Comparison of ENCODE assay signal across 16 cellular contexts in the genomic region with DNA sequence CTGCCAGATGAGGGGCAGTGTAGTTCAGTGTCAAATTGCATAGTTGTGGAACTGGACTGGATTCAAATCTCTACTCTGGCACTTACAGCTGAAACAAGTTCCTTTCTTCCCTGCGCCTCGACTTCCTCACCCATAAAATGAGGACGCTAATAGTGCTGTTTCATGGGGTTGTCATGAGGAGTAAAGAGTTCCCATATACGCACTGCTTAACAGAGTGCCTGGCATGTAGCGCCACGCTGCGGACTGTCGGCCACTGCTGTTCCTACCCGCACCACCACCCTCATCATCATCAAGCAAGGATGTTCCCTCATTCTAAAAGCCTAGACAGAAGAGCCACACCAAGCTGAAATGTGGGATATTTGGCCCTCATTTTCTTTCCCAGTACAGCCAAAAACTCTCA.
DNase-seq lines count a peak whose midpoint lies in the region; ATAC-seq and TF ChIP-seq lines count a peak whose summit lies in the region.
"Had no signal": no experiment of that assay in that cellular context is flagged by ENCODE, and none has a peak within 500 bp of the region (broad histone marks: within the 10 kb centered on the region; RNA-seq: fewer than 3 reads in every experiment).

No MANE protein-coding gene starts in this region.

- H3K56ac ChIP-seq in H9 (ENCODE audit: insufficient read length, low read depth, low read length), result no peak overlapping the region

- H4K20me1 ChIP-seq in H9 (ENCODE audit: control insufficient read depth, insufficient read depth, insufficient read length), result no peaks in the 10 kb centered on the region

- no peaks in the 10 kb centered on the region for H3K23me2 ChIP-seq in H9 (ENCODE audit: insufficient read length, low read depth, low read length, poor library complexity, severe bottlenecking)

- H3K9me3 ChIP-seq in H9 (ENCODE audit: control insufficient read depth, low read depth, low read length), result no peaks in the 10 kb centered on the region
- H3K9me3 ChIP-seq: A549 had no signal

- CTCF ChIA-PET in activated CD4-positive, alpha-beta T cell treated with anti-CD3 and anti-CD28 coated beads, Interleukin-2, amount 10 ng/mL, durations not matched to agents 7 days and 5 days (lab: Charles Lee), result no interaction called here

- H2BK12ac ChIP-seq in H9 (ENCODE audit: insufficient read length, low read depth, low read length), result no peak overlapping the region

- POLR2A ChIA-PET in activated CD4-positive, alpha-beta T cell treated with anti-CD3 and anti-CD28 coated beads, Interleukin-2, amount 10 ng/mL, durations not matched to agents 7 days and 5 days (lab: Charles Lee), result no interaction called here

- no peaks in the 10 kb centered on the region for H3K27me3 Mint-ChIP-seq in activated CD4-positive, alpha-beta T cell treated with anti-CD3 and anti-CD28 coated beads, Interleukin-2, amount 10 ng/mL, durations not matched to agents 7 days and 5 days
- peaks cover 19% of the 10 kb centered on the region for H3K27me3 Mint-ChIP-seq in H9 (ENCODE audit: low read depth)

- H3K14ac ChIP-seq in H9 (ENCODE audit: insufficient read depth, low read length), result no peak overlapping the region; the same call in 1 of the 2 replicates

- no CpG with 5 or more reads among the region's 9 CpGs for WGBS in H9 (ENCODE audit: extremely low coverage, insufficient read length, low lambda C conversion rate)

- no peak overlapping the region for H3K4me3 Mint-ChIP-seq in activated CD4-positive, alpha-beta T cell treated with anti-CD3 and anti-CD28 coated beads, Interleukin-2, amount 10 ng/mL, durations not matched to agents 7 days and 5 days
- H3K4me3 Mint-ChIP-seq in H9, result no peak overlapping the region
- H3K4me3 Mint-ChIP-seq: CD4-positive, alpha-beta T cell; stimulated activated naive CD8-positive, alpha-beta T cell treated with anti-CD3 and anti-CD28 coated beads, Interleukin-15, Interleukin-2, amounts not matched to agents 100 ng/mL and 50 ng/mL, for 24 hours had no signal

- intact Hi-C loops in left cardiac atrium (cut with DNase I), result no loop called here

- no peak overlapping the region for H3K4me2 ChIP-seq in H9 (ENCODE audit: insufficient read depth, insufficient read length, low read length)
- H3K4me2 ChIP-seq: A549, KMS-11 had no signal

- H3K18ac ChIP-seq in H9 (ENCODE audit: insufficient read length, low read depth, low read length), result no peak overlapping the region

- no peak overlapping the region for H2AK5ac ChIP-seq in H9 (ENCODE audit: insufficient read length, low read length)

- H3K27ac Mint-ChIP-seq in activated CD4-positive, alpha-beta T cell treated with anti-CD3 and anti-CD28 coated beads, Interleukin-2, amount 10 ng/mL, durations not matched to agents 7 days and 5 days, result peak overlapping the region; percentile 78
- H3K27ac Mint-ChIP-seq in H9, result no peak overlapping the region
- H3K27ac Mint-ChIP-seq: CD4-positive, alpha-beta T cell; stimulated activated naive CD8-positive, alpha-beta T cell treated with anti-CD3 and anti-CD28 coated beads, Interleukin-15, Interleukin-2, amounts not matched to agents 100 ng/mL and 50 ng/mL, for 24 hours had no signal

- no peak overlapping the region for H3K27ac ChIP-seq in H9 (ENCODE audit: insufficient read length, low read depth, low read length)
- H3K27ac ChIP-seq: A549, KMS-11 had no signal

- no peak overlapping the region for H3T11ph ChIP-seq in H9 (ENCODE audit: low read length)

- no peak overlapping the region for H2BK20ac ChIP-seq in H9 (ENCODE audit: low read depth, low read length, poor library complexity, severe bottlenecking)

- peak; percentile 35 to 53 for ATAC-seq in left cardiac atrium
- ATAC-seq: A549, left colon had no signal

- no peak overlapping the region for H2BK15ac ChIP-seq in H9 (ENCODE audit: low read depth, low read length)

- DNase-seq in activated CD4-positive, alpha-beta T cell treated with anti-CD3 and anti-CD28 coated beads, Interleukin-2, amount 10 ng/mL, durations not matched to agents 7 days and 5 days, result no peak
- DNase-seq in activated CD4-positive, alpha-beta T cell treated with anti-CD3 and anti-CD28 coated beads for 1 hour, result no peak
- no peak for DNase-seq in H9
- DNase-seq in left cardiac atrium, result no peak
- peak; percentile 76 for DNase-seq in pons (ENCODE audit: low spot score)
- no peak for DNase-seq in stimulated activated CD4-positive, alpha-beta T cell treated with anti-CD3 and anti-CD28 coated beads, Interleukin-2, amount 100 ng/mL, for 24 hours
- DNase-seq in NCI-H2029 treated with DMSO at 0.1 percent for 48 hours (lab: John Stamatoyannopoulos, UW), result no peak
- no peak for DNase-seq in NCI-H187 treated with DMSO at 0.1 percent for 48 hours (lab: John Stamatoyannopoulos, UW)
- DNase-seq: activated gamma-delta T cell treated with Interleukin-2 at 50 U/mL for 16 hours; CD4-positive, alpha-beta T cell; DMS79; NCI-H1105 had no signal

- no peaks in the 10 kb centered on the region for H3K36me3 Mint-ChIP-seq in activated CD4-positive, alpha-beta T cell treated with anti-CD3 and anti-CD28 coated beads, Interleukin-2, amount 10 ng/mL, durations not matched to agents 7 days and 5 days (ENCODE audit: low read depth)
- H3K36me3 Mint-ChIP-seq in H9 (ENCODE audit: insufficient read depth in 1 of 3, low read depth in 3 of 3), result peaks cover 0 to 2% (median 0%) of the 10 kb centered on the region in 3 experiments; a peak in 1 of 7 replicates

- no peak for TF ChIP-seq CTCF in H9 (conservative IDR thresholded peaks at IDR 0.05)

- no peaks in the 10 kb centered on the region for H3K79me2 ChIP-seq in H9 (ENCODE audit: insufficient read depth, low read length)

- peaks cover 3% of the 10 kb centered on the region; the same call in 1 of the 2 replicates for H3K4me1 ChIP-seq in H9 (ENCODE audit: insufficient read depth, low read length)
- H3K4me1 ChIP-seq: A549 had no signal

- no peak overlapping the region for H2BK5ac ChIP-seq in H9 (ENCODE audit: insufficient read length, low read length)

- H4K8ac ChIP-seq in H9 (replicated peaks; ENCODE audit: insufficient read length, low read depth, low read length), result no peak overlapping the region

- H3K27me3 ChIP-seq in H9 (ENCODE audit: insufficient read depth, low read length), result no peaks in the 10 kb centered on the region

- H3K4me1 Mint-ChIP-seq in activated CD4-positive, alpha-beta T cell treated with anti-CD3 and anti-CD28 coated beads, Interleukin-2, amount 10 ng/mL, durations not matched to agents 7 days and 5 days, result peaks cover 26% of the 10 kb centered on the region
- peaks cover 11 to 26% of the 10 kb centered on the region in 2 experiments for H3K4me1 Mint-ChIP-seq in H9

- H4K91ac ChIP-seq in H9 (ENCODE audit: insufficient read length, low read depth, low read length), result no peak overlapping the region

- no peak overlapping the region for H3K9ac ChIP-seq in H9 (ENCODE audit: extremely low read depth, insufficient read length, low read length)
- H3K9ac ChIP-seq: KMS-11 had no signal

- H3K79me1 ChIP-seq in H9 (ENCODE audit: insufficient read depth, low read depth, low read length, poor library complexity, severe bottlenecking), result no peaks in the 10 kb centered on the region

- peak overlapping the region; percentile 7 for H4K5ac ChIP-seq in H9 (ENCODE audit: insufficient read length, low read depth, low read length)

- no peaks in the 10 kb centered on the region for H3K9me3 Mint-ChIP-seq in activated CD4-positive, alpha-beta T cell treated with anti-CD3 and anti-CD28 coated beads, Interleukin-2, amount 10 ng/mL, durations not matched to agents 7 days and 5 days
- no peaks in the 10 kb centered on the region for H3K9me3 Mint-ChIP-seq in H9
- H3K9me3 Mint-ChIP-seq: CD4-positive, alpha-beta T cell; stimulated activated naive CD8-positive, alpha-beta T cell treated with anti-CD3 and anti-CD28 coated beads, Interleukin-15, Interleukin-2, amounts not matched to agents 100 ng/mL and 50 ng/mL, for 24 hours had no signal

- no peak overlapping the region for H3K4ac ChIP-seq in H9 (ENCODE audit: low read depth, low read length)

- no peak overlapping the region for H2AFZ ChIP-seq in H9 (ENCODE audit: low read length)

- no peak overlapping the region for H2BK120ac ChIP-seq in H9 (ENCODE audit: low read depth, low read length, poor library complexity, severe bottlenecking)

- H3K23ac ChIP-seq in H9 (ENCODE audit: insufficient read length, low read depth, low read length), result no peak overlapping the region
